1 cellular context compared by ENCODE assay signal in genomic region chr6:90691823-90692222, GRCh38.
TF ChIP-seq lines count a peak whose summit lies in the region.

No MANE protein-coding gene starts in this region.

TF ChIP-seq in K562, 482 proteins besides CTCF, POLR2A, EP300 and RAD21 (continued from another document):
- TF ChIP-seq, protein P1, sequence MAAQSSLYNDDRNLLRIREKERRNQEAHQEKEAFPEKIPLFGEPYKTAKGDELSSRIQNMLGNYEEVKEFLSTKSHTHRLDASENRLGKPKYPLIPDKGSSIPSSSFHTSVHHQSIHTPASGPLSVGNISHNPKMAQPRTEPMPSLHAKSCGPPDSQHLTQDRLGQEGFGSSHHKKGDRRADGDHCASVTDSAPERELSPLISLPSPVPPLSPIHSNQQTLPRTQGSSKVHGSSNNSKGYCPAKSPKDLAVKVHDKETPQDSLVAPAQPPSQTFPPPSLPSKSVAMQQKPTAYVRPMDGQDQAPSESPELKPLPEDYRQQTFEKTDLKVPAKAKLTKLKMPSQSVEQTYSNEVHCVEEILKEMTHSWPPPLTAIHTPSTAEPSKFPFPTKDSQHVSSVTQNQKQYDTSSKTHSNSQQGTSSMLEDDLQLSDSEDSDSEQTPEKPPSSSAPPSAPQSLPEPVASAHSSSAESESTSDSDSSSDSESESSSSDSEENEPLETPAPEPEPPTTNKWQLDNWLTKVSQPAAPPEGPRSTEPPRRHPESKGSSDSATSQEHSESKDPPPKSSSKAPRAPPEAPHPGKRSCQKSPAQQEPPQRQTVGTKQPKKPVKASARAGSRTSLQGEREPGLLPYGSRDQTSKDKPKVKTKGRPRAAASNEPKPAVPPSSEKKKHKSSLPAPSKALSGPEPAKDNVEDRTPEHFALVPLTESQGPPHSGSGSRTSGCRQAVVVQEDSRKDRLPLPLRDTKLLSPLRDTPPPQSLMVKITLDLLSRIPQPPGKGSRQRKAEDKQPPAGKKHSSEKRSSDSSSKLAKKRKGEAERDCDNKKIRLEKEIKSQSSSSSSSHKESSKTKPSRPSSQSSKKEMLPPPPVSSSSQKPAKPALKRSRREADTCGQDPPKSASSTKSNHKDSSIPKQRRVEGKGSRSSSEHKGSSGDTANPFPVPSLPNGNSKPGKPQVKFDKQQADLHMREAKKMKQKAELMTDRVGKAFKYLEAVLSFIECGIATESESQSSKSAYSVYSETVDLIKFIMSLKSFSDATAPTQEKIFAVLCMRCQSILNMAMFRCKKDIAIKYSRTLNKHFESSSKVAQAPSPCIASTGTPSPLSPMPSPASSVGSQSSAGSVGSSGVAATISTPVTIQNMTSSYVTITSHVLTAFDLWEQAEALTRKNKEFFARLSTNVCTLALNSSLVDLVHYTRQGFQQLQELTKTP (IDR thresholded peaks at IDR 0.05; ENCODE audit: low read depth in 1 of 2, partially characterized antibody in 2 of 2), result no peak
